ENCODE assay signal across 24 cellular contexts in genomic region chr17:37481001-37481665, GRCh38. TPM values are rescaled to one million over a fixed set of nuclear protein-coding genes. Genes with fewer than 3 reads are reported as not detected.
A peak's percentile ranks its signal among the peaks of the same experiment; 100 is the strongest.
DNase-seq lines count a peak whose midpoint lies in the region; ATAC-seq and TF ChIP-seq lines count a peak whose summit lies in the region.
"Had no signal": no experiment of that assay in that cellular context is flagged by ENCODE, and none has a peak within 500 bp of the region (broad histone marks: within the 10 kb centered on the region; RNA-seq: fewer than 3 reads in every experiment).

No MANE protein-coding gene starts in this region.

- no peak for TF ChIP-seq POLR2A in breast epithelium (IDR thresholded peaks at IDR 0.05)

- DNase-seq in MCF 10A (ENCODE audit: unreplicated experiment) (peak; percentile 64), breast epithelium (ENCODE audit: low spot score in 2 of 2) (no peak), chondrocyte (ENCODE audit: low spot score) (no peak), left lobe of liver (ENCODE audit: low spot score) (no peak), cortex of kidney (lab: John Stamatoyannopoulos, UW) (no peak), Right ventricle myocardium inferior (ENCODE audit: missing footprints) (no peak), DMS53 treated with DMSO at 0.1 percent for 48 hours (lab: John Stamatoyannopoulos, UW; ENCODE audit: unreplicated experiment) (no peak)
- no peak for DNase-seq in activated CD4-positive, alpha-beta T cell treated with anti-CD3 and anti-CD28 coated beads, Interleukin-2, amount 50 U/mL, for 48 hours
- DNase-seq: activated CD8-positive, alpha-beta memory T cell treated with anti-CD3 and anti-CD28 coated beads, Interleukin-2, amount 50 U/mL, for 48 hours; activated naive CD8-positive, alpha-beta T cell treated with anti-CD3 and anti-CD28 coated beads, Interleukin-2, amount 50 U/mL, for 24 hours; brain microvascular endothelial cell; Calu3; gastrocnemius medialis; hypothalamus; KBM-7; NCI-H1436 treated with DMSO at 0.1 percent for 48 hours; NCI-H2171; nucleus accumbens; RPMI8226; stimulated activated CD4-positive, alpha-beta T cell treated with anti-CD3 and anti-CD28 coated beads, Interleukin-1b, Interleukin-23, amount 100 ng/mL, for 48 hours; testis; WERI-Rb-1 had no signal

- H3K36me3 Mint-ChIP-seq in MCF 10A (ENCODE audit: insufficient read depth, unreplicated experiment) (peaks cover 40% of the 10 kb centered on the region), chondrocyte (ENCODE audit: low read depth) (peaks cover 23% of the 10 kb centered on the region)

- H3K4me3 ChIP-seq in breast epithelium = no peak overlapping the region
- H3K4me3 ChIP-seq: BLaER1, coronary artery, gastrocnemius medialis, testis had no signal

- peaks cover 3 to 4% of the 10 kb centered on the region in 2 donors for H3K4me1 ChIP-seq in breast epithelium
- H3K4me1 ChIP-seq: testis had no signal

- intact Hi-C loops in MCF 10A (cut with micrococcal nuclease) (no loop called here), breast epithelium (cut with DNase I; ENCODE audit: low total_unique reads) (no loop called here), Right ventricle myocardium inferior (cut with DNase I) (no loop called here)

- H3K27me3 Mint-ChIP-seq in MCF 10A (ENCODE audit: insufficient read depth, unreplicated experiment) = no peaks in the 10 kb centered on the region
- no peaks in the 10 kb centered on the region for H3K27me3 Mint-ChIP-seq in chondrocyte (ENCODE audit: low read depth)
- H3K27me3 Mint-ChIP-seq: activated naive CD8-positive, alpha-beta T cell treated with anti-CD3 and anti-CD28 coated beads, Interleukin-2, amount 50 U/mL, for 24 hours had no signal

- H3K4me3 Mint-ChIP-seq in MCF 10A (ENCODE audit: unreplicated experiment) (no peak overlapping the region), chondrocyte (ENCODE audit: unreplicated experiment) (no peak overlapping the region)
- H3K4me3 Mint-ChIP-seq: activated naive CD8-positive, alpha-beta T cell treated with anti-CD3 and anti-CD28 coated beads, Interleukin-2, amount 50 U/mL, for 24 hours had no signal

- ATAC-seq in left lobe of liver (peak; percentile 83), Right ventricle myocardium inferior (no peak)
- ATAC-seq: activated naive CD8-positive, alpha-beta T cell treated with anti-CD3 and anti-CD28 coated beads, Interleukin-2, amount 50 U/mL, for 24 hours; gastrocnemius medialis had no signal

- H3K36me3 ChIP-seq in breast epithelium = peaks cover 5% of the 10 kb centered on the region

- H3K27ac ChIP-seq in breast epithelium = no peak overlapping the region
- H3K27ac ChIP-seq: BLaER1, brain microvascular endothelial cell, coronary artery, gastrocnemius medialis, testis, WERI-Rb-1 had no signal

- peaks cover 28% of the 10 kb centered on the region for H3K4me1 Mint-ChIP-seq in MCF 10A (ENCODE audit: insufficient read depth, unreplicated experiment)
- H3K4me1 Mint-ChIP-seq in chondrocyte (ENCODE audit: low read depth) = peaks cover 27% of the 10 kb centered on the region

- H3K27ac Mint-ChIP-seq in MCF 10A (ENCODE audit: low read depth, unreplicated experiment) (no peak overlapping the region), chondrocyte (ENCODE audit: unreplicated experiment) (peak overlapping the region; percentile 20)
- H3K27ac Mint-ChIP-seq: activated naive CD8-positive, alpha-beta T cell treated with anti-CD3 and anti-CD28 coated beads, Interleukin-2, amount 50 U/mL, for 24 hours had no signal

- no TSS peak for BruUV-seq in MCF 10A (replicated peaks; lab: Mats Ljungman, UMichigan)

- CTCF ChIA-PET in MCF 10A (lab: Yijun Ruan, JAX) = interaction anchor here (0.6 kb wide), 1 partner anchor 139 kb away, joined by 4 read pairs; no protein-coding TSS in a partner anchor

- TF ChIP-seq CTCF in MCF 10A (IDR thresholded peaks at IDR 0.05; ENCODE audit: unreplicated experiment) (no peak), breast epithelium (IDR thresholded peaks at IDR 0.05) (no peak), chondrocyte (IDR thresholded peaks at IDR 0.05) (no peak)

- H3K9me3 Mint-ChIP-seq in MCF 10A (ENCODE audit: unreplicated experiment) = no peaks in the 10 kb centered on the region
- no peaks in the 10 kb centered on the region for H3K9me3 Mint-ChIP-seq in chondrocyte (ENCODE audit: low read depth)
- H3K9me3 Mint-ChIP-seq: activated naive CD8-positive, alpha-beta T cell treated with anti-CD3 and anti-CD28 coated beads, Interleukin-2, amount 50 U/mL, for 24 hours had no signal

- no peaks in the 10 kb centered on the region for H3K9me3 ChIP-seq in breast epithelium
- H3K9me3 ChIP-seq: BLaER1, gastrocnemius medialis, testis had no signal

- POLR2A ChIA-PET in MCF 10A (lab: Yijun Ruan, JAX) = interaction anchor here (0.7 to 3.0 kb wide), 7 partner anchors 8 to 51 kb away, joined by 3 to 19 read pairs (median 5); partner anchors contain the start of gene DUSP14

- H3K27me3 ChIP-seq in breast epithelium = no peaks in the 10 kb centered on the region
- H3K27me3 ChIP-seq: BLaER1, brain microvascular endothelial cell, gastrocnemius medialis, testis had no signal

RNA-seq across cellular contexts. Expression of gene DUSP14, which starts 8.6 kb away (rescaled TPM):
- total RNA-seq in MCF 10A (2022) (31.7 and 39.4 TPM in 2 replicates), breast epithelium (10 to 100 TPM; 18.7 to 32.8 (median 24.6) TPM), chondrocyte (33.6 to 37.3 TPM (median 34.7 TPM) in 3 replicates), left lobe of liver (10.6 TPM), Right ventricle myocardium inferior (21.5 TPM)
